In genomic region chr17:37047631-37048104, GRCh38 we compare ENCODE assay signal across 8 cellular contexts.
DNase-seq lines count a peak whose midpoint lies in the region; ATAC-seq, FAIRE-seq and TF ChIP-seq lines count a peak whose summit lies in the region.

No MANE protein-coding gene starts in this region.

- H3K4me2 ChIP-seq in A549, result no peak overlapping the region
- H3K4me2 ChIP-seq in GM23338, result peak overlapping the region; percentile 56

- H3K79me2 ChIP-seq in GM23338 (replicated peaks; ENCODE audit: insufficient read depth), result no peaks in the 10 kb centered on the region

- no peaks in the 10 kb centered on the region for H3K27me3 ChIP-seq in GM23338 (ENCODE audit: insufficient read depth)

- no peaks in the 10 kb centered on the region for H3K9me2 ChIP-seq in GM23338 (ENCODE audit: insufficient read depth)

- peaks cover 2% of the 10 kb centered on the region; the same call in 1 of the 2 replicates for H4K20me1 ChIP-seq in GM23338 (replicated peaks; ENCODE audit: insufficient read depth)

- TF ChIP-seq CTCF in A549 (IDR thresholded peaks at IDR 0.05), result peak; percentile 98
- TF ChIP-seq CTCF in GM23338 (conservative IDR thresholded peaks at IDR 0.05; ENCODE audit: low read depth in 2 of 2), result peak; percentile 90 to 99
- TF ChIP-seq CTCF in WI38 (IDR thresholded peaks at IDR 0.05; ENCODE audit: low read depth, low read length), result peak; percentile 79

- WGBS in A549 (ENCODE audit: missing lambda C conversion rate), result 8% methylated on average over 9 of the region's 9 CpGs

- H3K36me3 ChIP-seq in GM23338 (ENCODE audit: insufficient read depth), result 0 out of 2 replicates have a peak, but pooled peaks cover 4% of the 10 kb centered on the region

- no peak overlapping the region for H3K4me3 ChIP-seq in A549
- no peak overlapping the region for H3K4me3 ChIP-seq in GM23338
- H3K4me3 ChIP-seq in WI38 (ENCODE audit: low read depth, low read length), result no peak overlapping the region

- no peak overlapping the region for H2AFZ ChIP-seq in GM23338

- POLR2A ChIA-PET in A549 (lab: Yijun Ruan, JAX), result interaction anchor here (1.2 kb wide), 1 partner anchor 99 kb away, joined by 3 read pairs; the partner anchor contains the start of gene AATF

- H3K9me3 ChIP-seq in A549, result no peaks in the 10 kb centered on the region

- TF ChIP-seq POLR2A in A549 (IDR thresholded peaks at IDR 0.05; ENCODE audit: low read length), result no peak

- H3K27ac Mint-ChIP-seq in GM23338, result peak overlapping the region; percentile 14; the same call in 1 of the 2 replicates

- in situ Hi-C loops in T47D (cut with HindIII; ENCODE audit: low pct_unique_long_range_greater_than_20kb, low sequenced_read_pairs), result no loop called here

- peaks cover 58% of the 10 kb centered on the region for H3K4me1 Mint-ChIP-seq in GM23338

- no peak for FAIRE-seq in A549 (lab: Jason Lieb, UNC)

- H3K36me3 Mint-ChIP-seq in GM23338 (ENCODE audit: low read depth), result peaks cover 7% of the 10 kb centered on the region; the same call in 1 of the 3 replicates

- H3K4me3 Mint-ChIP-seq in GM23338, result 0 out of 3 replicates have a peak overlapping the region, but pooled peaks have one; percentile 20

- peaks cover 4% of the 10 kb centered on the region; the same call in 2 of the 3 replicates for H3K4me1 ChIP-seq in A549
- peaks cover 48% of the 10 kb centered on the region for H3K4me1 ChIP-seq in GM23338 (ENCODE audit: insufficient read depth)

- H3F3A ChIP-seq in GM23338 (replicated peaks; ENCODE audit: low read depth), result peaks cover 17% of the 10 kb centered on the region; the same call in 1 of the 2 replicates

- ATAC-seq in A549 (peak; percentile 82 to 90), GM23338 (peak; percentile 87), GM18867 (IDR thresholded peaks at IDR 0.05; ENCODE audit: unreplicated experiment) (no peak)

- no peak for TF ChIP-seq EP300 in A549 (IDR thresholded peaks at IDR 0.05)

- TF ChIP-seq RAD21 in A549 (conservative IDR thresholded peaks at IDR 0.05 in 1 of 2, IDR thresholded peaks at IDR 0.05 in 1 of 2), result peak; percentile 96 to 97

- H3K27me3 Mint-ChIP-seq in GM23338 (ENCODE audit: insufficient read depth, low read depth, poor library complexity), result peaks cover 14% of the 10 kb centered on the region

- H3K27ac ChIP-seq in A549 (no peak overlapping the region), GM23338 (ENCODE audit: low read depth) (peak overlapping the region; percentile 22; the same call in 1 of the 2 replicates)

- H3K9me3 Mint-ChIP-seq in GM23338, result no peaks in the 10 kb centered on the region

- DNase-seq in A549 (ENCODE audit: low read depth in 1 of 2, low spot score in 1 of 2), result peak; percentile 80 to 87
- peak; percentile 96 for DNase-seq in GM23338 (ENCODE audit: low spot score)
- peak; percentile 92 for DNase-seq in NCI-H2227 (lab: John Stamatoyannopoulos, UW; ENCODE audit: unreplicated experiment)
- DNase-seq in T47D (ENCODE audit: low read depth in 1 of 2, low spot score in 1 of 2), result peak; percentile 63 to 87
- DNase-seq in iPS-NIHi7 (ENCODE audit: extremely low spot score), result peak; percentile 88
- peak; percentile 50 to 65 for DNase-seq in stimulated activated CD4-positive, alpha-beta T cell treated with anti-CD3 and anti-CD28 coated beads, Interleukin-15, amount 100 ng/mL, for 1 hour (ENCODE audit: low read depth in 1 of 2, low spot score in 1 of 2)

- CTCF ChIA-PET in A549 (lab: Yijun Ruan, JAX), result interaction anchor here (0.5 to 10.4 kb wide), 138 partner anchors 10 to 1516 kb away, joined by 3 to 263 read pairs (median 4); partner anchors contain the start of genes AATF and MRM1

TF ChIP-seq in A549, 52 proteins besides CTCF, POLR2A, EP300 and RAD21:
- TF ChIP-seq CHD2 (IDR thresholded peaks at IDR 0.05; ENCODE audit: low read length, partially characterized antibody) (peak; percentile 17), SMC3 (IDR thresholded peaks at IDR 0.05) (peak; percentile 95)
- TF ChIP-seq, protein P1, sequence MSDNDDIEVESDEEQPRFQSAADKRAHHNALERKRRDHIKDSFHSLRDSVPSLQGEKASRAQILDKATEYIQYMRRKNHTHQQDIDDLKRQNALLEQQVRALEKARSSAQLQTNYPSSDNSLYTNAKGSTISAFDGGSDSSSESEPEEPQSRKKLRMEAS (IDR thresholded peaks at IDR 0.05), result peak; percentile 39; the same call in 1 of the 2 replicates
- TF ChIP-seq, protein P2, sequence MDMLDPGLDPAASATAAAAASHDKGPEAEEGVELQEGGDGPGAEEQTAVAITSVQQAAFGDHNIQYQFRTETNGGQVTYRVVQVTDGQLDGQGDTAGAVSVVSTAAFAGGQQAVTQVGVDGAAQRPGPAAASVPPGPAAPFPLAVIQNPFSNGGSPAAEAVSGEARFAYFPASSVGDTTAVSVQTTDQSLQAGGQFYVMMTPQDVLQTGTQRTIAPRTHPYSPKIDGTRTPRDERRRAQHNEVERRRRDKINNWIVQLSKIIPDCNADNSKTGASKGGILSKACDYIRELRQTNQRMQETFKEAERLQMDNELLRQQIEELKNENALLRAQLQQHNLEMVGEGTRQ (IDR thresholded peaks at IDR 0.05), result no peak
TF ChIP-seq in A549: peak in this region for 3.

TF ChIP-seq in GM23338, 12 proteins besides CTCF, POLR2A, EP300 and RAD21 (continues in another document):
- TF ChIP-seq, protein P3, sequence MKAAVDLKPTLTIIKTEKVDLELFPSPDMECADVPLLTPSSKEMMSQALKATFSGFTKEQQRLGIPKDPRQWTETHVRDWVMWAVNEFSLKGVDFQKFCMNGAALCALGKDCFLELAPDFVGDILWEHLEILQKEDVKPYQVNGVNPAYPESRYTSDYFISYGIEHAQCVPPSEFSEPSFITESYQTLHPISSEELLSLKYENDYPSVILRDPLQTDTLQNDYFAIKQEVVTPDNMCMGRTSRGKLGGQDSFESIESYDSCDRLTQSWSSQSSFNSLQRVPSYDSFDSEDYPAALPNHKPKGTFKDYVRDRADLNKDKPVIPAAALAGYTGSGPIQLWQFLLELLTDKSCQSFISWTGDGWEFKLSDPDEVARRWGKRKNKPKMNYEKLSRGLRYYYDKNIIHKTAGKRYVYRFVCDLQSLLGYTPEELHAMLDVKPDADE (IDR thresholded peaks at IDR 0.05), result no peak
- TF ChIP-seq JUNB (IDR thresholded peaks at IDR 0.05; ENCODE audit: unreplicated experiment), result no peak
- TF ChIP-seq, protein P4, sequence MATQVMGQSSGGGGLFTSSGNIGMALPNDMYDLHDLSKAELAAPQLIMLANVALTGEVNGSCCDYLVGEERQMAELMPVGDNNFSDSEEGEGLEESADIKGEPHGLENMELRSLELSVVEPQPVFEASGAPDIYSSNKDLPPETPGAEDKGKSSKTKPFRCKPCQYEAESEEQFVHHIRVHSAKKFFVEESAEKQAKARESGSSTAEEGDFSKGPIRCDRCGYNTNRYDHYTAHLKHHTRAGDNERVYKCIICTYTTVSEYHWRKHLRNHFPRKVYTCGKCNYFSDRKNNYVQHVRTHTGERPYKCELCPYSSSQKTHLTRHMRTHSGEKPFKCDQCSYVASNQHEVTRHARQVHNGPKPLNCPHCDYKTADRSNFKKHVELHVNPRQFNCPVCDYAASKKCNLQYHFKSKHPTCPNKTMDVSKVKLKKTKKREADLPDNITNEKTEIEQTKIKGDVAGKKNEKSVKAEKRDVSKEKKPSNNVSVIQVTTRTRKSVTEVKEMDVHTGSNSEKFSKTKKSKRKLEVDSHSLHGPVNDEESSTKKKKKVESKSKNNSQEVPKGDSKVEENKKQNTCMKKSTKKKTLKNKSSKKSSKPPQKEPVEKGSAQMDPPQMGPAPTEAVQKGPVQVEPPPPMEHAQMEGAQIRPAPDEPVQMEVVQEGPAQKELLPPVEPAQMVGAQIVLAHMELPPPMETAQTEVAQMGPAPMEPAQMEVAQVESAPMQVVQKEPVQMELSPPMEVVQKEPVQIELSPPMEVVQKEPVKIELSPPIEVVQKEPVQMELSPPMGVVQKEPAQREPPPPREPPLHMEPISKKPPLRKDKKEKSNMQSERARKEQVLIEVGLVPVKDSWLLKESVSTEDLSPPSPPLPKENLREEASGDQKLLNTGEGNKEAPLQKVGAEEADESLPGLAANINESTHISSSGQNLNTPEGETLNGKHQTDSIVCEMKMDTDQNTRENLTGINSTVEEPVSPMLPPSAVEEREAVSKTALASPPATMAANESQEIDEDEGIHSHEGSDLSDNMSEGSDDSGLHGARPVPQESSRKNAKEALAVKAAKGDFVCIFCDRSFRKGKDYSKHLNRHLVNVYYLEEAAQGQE (IDR thresholded peaks at IDR 0.05; ENCODE audit: unreplicated experiment), result peak; percentile 2
